Comparison of ENCODE assay signal across 3 cellular contexts in genomic region chr5:79161647-79162046, GRCh38. TPM values are rescaled to one million over a fixed set of nuclear protein-coding genes. Genes with fewer than 3 reads are reported as not detected.
"Had no signal": no experiment of that assay in that cellular context is flagged by ENCODE, and none has a peak within 500 bp of the region (broad histone marks: within the 10 kb centered on the region; RNA-seq: fewer than 3 reads in every experiment).

No MANE protein-coding gene starts in this region.

RNA-seq across cellular contexts. Expression of gene BHMT, which starts 50.0 kb away (rescaled TPM):
- total RNA-seq: GM23248, H4, HFFc6 had no signal
- polyA plus RNA-seq: GM23248 had no signal
